19 cellular contexts compared by ENCODE assay signal in the genomic region with DNA sequence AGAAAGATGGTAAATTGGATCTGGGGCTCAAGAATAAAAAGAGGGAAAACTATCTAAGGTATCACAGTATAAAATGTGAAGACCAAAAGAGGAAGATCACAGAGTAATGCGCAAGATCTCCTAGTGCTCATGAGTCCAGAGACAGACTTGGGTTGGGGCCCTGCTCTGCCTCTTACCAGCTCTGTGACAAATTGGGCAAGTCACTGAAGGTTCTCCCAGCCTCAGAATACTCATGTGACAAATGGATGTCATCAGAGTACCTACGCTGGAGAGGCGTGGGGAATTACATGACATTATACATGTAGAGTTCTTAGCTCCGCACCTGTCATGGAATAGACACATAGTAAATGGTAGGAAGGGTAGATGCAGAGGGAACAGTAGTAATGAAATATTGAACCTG.
DNase-seq lines count a peak whose midpoint lies in the region; ATAC-seq, FAIRE-seq and TF ChIP-seq lines count a peak whose summit lies in the region.
"Had no signal": no experiment of that assay in that cellular context is flagged by ENCODE, and none has a peak within 500 bp of the region (broad histone marks: within the 10 kb centered on the region; RNA-seq: fewer than 3 reads in every experiment).

No MANE protein-coding gene starts in this region.

- DNase-seq in GM12891 (ENCODE audit: insufficient read length, low spot score), result no peak
- DNase-seq in RWPE2 (ENCODE audit: low spot score), result no peak
- DNase-seq in right atrium auricular region (ENCODE audit: low spot score), result peak; percentile 70
- DNase-seq in spleen, result no peak
- DNase-seq in COLO668 (lab: John Stamatoyannopoulos, UW; ENCODE audit: unreplicated experiment), result no peak
- DNase-seq in activated T-helper 2 cell treated with anti-CD3 and anti-CD28 coated beads, Interferon-gamma antibody, Interleukin-2, Interleukin-4, amounts not matched to agents 10 μg/mL and 5 μg/mL and 100 μg/mL, durations not matched to agents 14 hours and 24 hours and 36 hours (ENCODE audit: low spot score), result no peak
- DNase-seq: aorta; CD8-positive, alpha-beta T cell; effector memory CD8-positive, alpha-beta T cell; immature natural killer cell; KG1; NCI-H146; NCI-H510A; stimulated activated CD4-positive, alpha-beta T cell treated with anti-CD3 and anti-CD28 coated beads, Interleukin-1b, Interleukin-23, amount 100 ng/mL, for 48 hours had no signal

- H3K4me1 ChIP-seq in RWPE2 (ENCODE audit: insufficient read depth, poor library complexity, severe bottlenecking) (peaks cover 26% of the 10 kb centered on the region), right atrium auricular region (peaks cover 0 to 19% of the 10 kb centered on the region in 2 donors), spleen (peaks cover 11 to 50% (median 33%) of the 10 kb centered on the region in 6 donors)
- H3K4me1 ChIP-seq: Peyer's patch had no signal

- ATAC-seq in RWPE2 (ENCODE audit: low read depth), result no peak
- no peak for ATAC-seq in GM21737 (IDR thresholded peaks at IDR 0.05; ENCODE audit: unreplicated experiment)
- ATAC-seq: CD8-positive, alpha-beta T cell; effector memory CD8-positive, alpha-beta T cell had no signal

- no peaks in the 10 kb centered on the region for H3K36me3 ChIP-seq in RWPE2 (ENCODE audit: low read depth)
- no peaks in the 10 kb centered on the region for H3K36me3 ChIP-seq in right atrium auricular region
- H3K36me3 ChIP-seq in spleen, result no peaks in the 10 kb centered on the region
- H3K36me3 ChIP-seq: Peyer's patch had no signal

- no peak overlapping the region for H3K4me3 Mint-ChIP-seq in activated T-helper 2 cell treated with anti-CD3 and anti-CD28 coated beads, Interferon-gamma antibody, Interleukin-2, Interleukin-4, amounts not matched to agents 10 μg/mL and 5 μg/mL and 100 μg/mL, durations not matched to agents 14 hours and 24 hours and 36 hours (ENCODE audit: low read depth)
- H3K4me3 Mint-ChIP-seq: activated T-helper 17 cell treated with anti-CD3 and anti-CD28 coated beads, Interleukin-2, amount 50 U/mL, for 72 hours; CD8-positive, alpha-beta T cell; effector memory CD8-positive, alpha-beta T cell; immature natural killer cell; type B pancreatic cell had no signal

- H3K4me1 Mint-ChIP-seq in activated T-helper 2 cell treated with anti-CD3 and anti-CD28 coated beads, Interferon-gamma antibody, Interleukin-2, Interleukin-4, amounts not matched to agents 10 μg/mL and 5 μg/mL and 100 μg/mL, durations not matched to agents 14 hours and 24 hours and 36 hours (ENCODE audit: low read depth), result peaks cover 3% of the 10 kb centered on the region
- H3K4me1 Mint-ChIP-seq: activated T-helper 17 cell treated with anti-CD3 and anti-CD28 coated beads, Interleukin-2, amount 50 U/mL, for 72 hours had no signal

- no peaks in the 10 kb centered on the region for H3K27me3 ChIP-seq in RWPE2 (ENCODE audit: insufficient read depth, poor library complexity, severe bottlenecking)
- no peaks in the 10 kb centered on the region for H3K27me3 ChIP-seq in right atrium auricular region
- H3K27me3 ChIP-seq in spleen (replicated peaks in 1 of 7), result no peaks in the 10 kb centered on the region
- H3K27me3 ChIP-seq: Peyer's patch had no signal

- H3K36me3 Mint-ChIP-seq in activated T-helper 2 cell treated with anti-CD3 and anti-CD28 coated beads, Interferon-gamma antibody, Interleukin-2, Interleukin-4, amounts not matched to agents 10 μg/mL and 5 μg/mL and 100 μg/mL, durations not matched to agents 14 hours and 24 hours and 36 hours (ENCODE audit: low read depth), result no peaks in the 10 kb centered on the region
- H3K36me3 Mint-ChIP-seq: CD8-positive, alpha-beta T cell; immature natural killer cell; type B pancreatic cell had no signal

- TF ChIP-seq POLR2A in GM12891 (IDR thresholded peaks at IDR 0.05; ENCODE audit: low read depth, low read length), result no peak
- TF ChIP-seq POLR2A in spleen (IDR thresholded peaks at IDR 0.05), result no peak

- H3K27ac Mint-ChIP-seq in activated T-helper 2 cell treated with anti-CD3 and anti-CD28 coated beads, Interferon-gamma antibody, Interleukin-2, Interleukin-4, amounts not matched to agents 10 μg/mL and 5 μg/mL and 100 μg/mL, durations not matched to agents 14 hours and 24 hours and 36 hours, result no peak overlapping the region
- H3K27ac Mint-ChIP-seq: activated T-helper 17 cell treated with anti-CD3 and anti-CD28 coated beads, Interleukin-2, amount 50 U/mL, for 72 hours; CD8-positive, alpha-beta T cell; effector memory CD8-positive, alpha-beta T cell; type B pancreatic cell had no signal

- no peaks in the 10 kb centered on the region for H3K9me3 ChIP-seq in RWPE2 (ENCODE audit: severe bottlenecking)
- H3K9me3 ChIP-seq in right atrium auricular region, result no peaks in the 10 kb centered on the region
- no peaks in the 10 kb centered on the region for H3K9me3 ChIP-seq in spleen
- H3K9me3 ChIP-seq: Peyer's patch had no signal

- peak; percentile 23 for FAIRE-seq in GM12891 (lab: Jason Lieb, UNC)
- FAIRE-seq: frontal cortex had no signal

- 73 to 88% (median 79%) methylated on average over 4 of the region's 4 CpGs for WGBS in spleen, 5 donors

- no peaks in the 10 kb centered on the region for H3K9me3 Mint-ChIP-seq in activated T-helper 2 cell treated with anti-CD3 and anti-CD28 coated beads, Interferon-gamma antibody, Interleukin-2, Interleukin-4, amounts not matched to agents 10 μg/mL and 5 μg/mL and 100 μg/mL, durations not matched to agents 14 hours and 24 hours and 36 hours
- H3K9me3 Mint-ChIP-seq: activated T-helper 17 cell treated with anti-CD3 and anti-CD28 coated beads, Interleukin-2, amount 50 U/mL, for 72 hours; CD8-positive, alpha-beta T cell; effector memory CD8-positive, alpha-beta T cell; type B pancreatic cell had no signal

- peaks cover 8% of the 10 kb centered on the region for H3K27me3 Mint-ChIP-seq in activated T-helper 2 cell treated with anti-CD3 and anti-CD28 coated beads, Interferon-gamma antibody, Interleukin-2, Interleukin-4, amounts not matched to agents 10 μg/mL and 5 μg/mL and 100 μg/mL, durations not matched to agents 14 hours and 24 hours and 36 hours (ENCODE audit: low read depth)
- H3K27me3 Mint-ChIP-seq: type B pancreatic cell had no signal

- intact Hi-C loops in spleen (cut with DNase I; ENCODE audit: low total_unique reads), result no loop called here
- intact Hi-C loops in activated T-helper 2 cell treated with anti-CD3 and anti-CD28 coated beads, Interferon-gamma antibody, Interleukin-2, Interleukin-4, amounts not matched to agents 10 μg/mL and 5 μg/mL and 100 μg/mL, durations not matched to agents 14 hours and 24 hours and 36 hours (cut with micrococcal nuclease), result no loop called here

- H3K27ac ChIP-seq in RWPE2 (ENCODE audit: poor library complexity, severe bottlenecking) (peak overlapping the region; percentile 87), right atrium auricular region (no peak overlapping the region), spleen (peak overlapping the region; percentile 37 to 89 (median 66))

- TF ChIP-seq CTCF in RWPE2 (IDR thresholded peaks at IDR 0.05; ENCODE audit: poor library complexity, severe bottlenecking) (no peak), right atrium auricular region (IDR thresholded peaks at IDR 0.05) (no peak), spleen (IDR thresholded peaks at IDR 0.05 in 8 of 11, conservative IDR thresholded peaks at IDR 0.05 in 3 of 11) (no peak)

- no peak overlapping the region for H3K4me3 ChIP-seq in RWPE2 (ENCODE audit: severe bottlenecking)
- no peak overlapping the region for H3K4me3 ChIP-seq in right atrium auricular region
- peak overlapping the region in 1 of 8 donors; percentile 58 for H3K4me3 ChIP-seq in spleen
- H3K4me3 ChIP-seq: Peyer's patch had no signal

TF ChIP-seq in GM12891, 5 proteins besides CTCF, POLR2A, EP300 and RAD21:
- TF ChIP-seq SPI1 (IDR thresholded peaks at IDR 0.05; ENCODE audit: low read depth, low read length), result no peak
- TF ChIP-seq POU2F2 (IDR thresholded peaks at IDR 0.05; ENCODE audit: low read depth, low read length), result no peak
- TF ChIP-seq PAX5 (IDR thresholded peaks at IDR 0.05; ENCODE audit: insufficient read depth, low read length, severe bottlenecking), result no peak
- TF ChIP-seq POLR2AphosphoS5 (IDR thresholded peaks at IDR 0.05; ENCODE audit: low read depth, low read length), result no peak
- no peak for TF ChIP-seq TAF1 (IDR thresholded peaks at IDR 0.05; ENCODE audit: low read depth, low read length)
TF ChIP-seq in GM12891: peak in this region for 0.

Comparison
In these comparisons a context has a peak if more than half of its experiments do, and no peak if none do; other contexts are left out.
1. H3K27ac ChIP-seq: peak in RWPE2 (single experiment) and spleen (8 of 8); none in right atrium auricular region (0 of 2).